In genomic region chrX:15395794-15396193, GRCh38 we compare ENCODE assay signal across 19 cellular contexts. TPM values are rescaled to one million over a fixed set of nuclear protein-coding genes. Genes with fewer than 3 reads are reported as not detected.
"Had no signal": no experiment of that assay in that cellular context is flagged by ENCODE, and none has a peak within 500 bp of the region (broad histone marks: within the 10 kb centered on the region; RNA-seq: fewer than 3 reads in every experiment).

No MANE protein-coding gene starts in this region.

- ATAC-seq: K562, Panc1, PC-3 had no signal

- DNase-seq: Kasumi-1; MM.1S; NCI-H1092 treated with DMSO at 0.1 percent for 48 hours; NCI-H1436; NCI-H187; NCI-H2029 treated with DMSO at 0.1 percent for 48 hours; NCI-H2227 treated with DMSO at 0.1 percent for 48 hours; NCI-H524; NCI-H526 treated with DMSO at 0.1 percent for 48 hours; NCI-H748 treated with DMSO at 0.1 percent for 48 hours; NK-92 treated with Interleukin-12 subunit alpha and Interleukin-12 subunit beta, amount 100 ng/mL, for 24 hours; PC-3; SIG-M5 had no signal

- H3K4me3 ChIP-seq: K562, SJSA1, SK-N-MC had no signal

RNA-seq across cellular contexts. Expression of gene VEGFD, which starts 11.6 kb away (rescaled TPM):
- total RNA-seq: K562, M059J, OCI-LY7, PC-3, SJSA1 had no signal
